ENCODE assay signal across 8 cellular contexts in the genomic region with DNA sequence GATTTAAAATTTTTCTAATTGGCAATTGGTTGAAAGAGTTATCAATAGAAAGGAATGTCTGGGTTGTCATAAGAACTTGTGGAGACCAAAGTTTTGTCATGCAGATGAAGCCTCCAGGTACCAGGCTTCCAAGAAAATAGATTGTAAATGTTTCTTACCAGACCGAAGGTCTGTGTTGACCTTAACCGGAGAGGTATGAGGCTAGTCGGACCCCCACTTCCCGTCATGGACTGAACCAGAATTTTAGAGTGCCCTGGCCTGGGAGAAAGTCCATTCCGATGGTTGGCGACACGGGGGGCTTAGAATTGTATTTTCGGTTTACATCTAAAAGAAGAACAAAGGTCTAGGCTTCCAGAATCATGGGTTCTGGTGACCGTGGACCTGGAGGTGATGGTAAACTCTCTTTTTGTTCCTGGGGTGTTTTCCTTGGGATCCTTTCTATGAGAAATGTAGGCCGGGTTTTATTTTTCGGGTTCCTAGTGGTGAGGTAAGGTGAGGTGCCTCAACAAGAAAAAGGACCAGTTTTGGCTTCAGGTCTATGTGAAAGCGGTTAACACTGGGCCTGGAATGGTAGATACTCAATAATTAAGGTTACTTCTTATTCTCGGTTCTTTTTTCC. TPM values are rescaled to one million over a fixed set of nuclear protein-coding genes. Genes with fewer than 3 reads are reported as not detected.
DNase-seq lines count a peak whose midpoint lies in the region; ATAC-seq, FAIRE-seq and TF ChIP-seq lines count a peak whose summit lies in the region.

No MANE protein-coding gene starts in this region.

- peaks cover 8% of the 10 kb centered on the region for H3K79me2 ChIP-seq in trophoblast cell (ENCODE audit: control insufficient read depth, insufficient read depth, low read length, poor library complexity)

- CTCF ChIA-PET in RWPE1 (lab: Yijun Ruan, JAX), result no interaction called here

- H3K27ac ChIP-seq in RWPE1, result peak overlapping the region; percentile 90
- H3K27ac ChIP-seq in esophagus muscularis mucosa (replicated peaks in 1 of 4), result peak overlapping the region; percentile 93 to 96 (median 95)
- no peak overlapping the region for H3K27ac ChIP-seq in trophoblast cell (ENCODE audit: low read depth, low read length)

- peak; percentile 29 for FAIRE-seq in D721Med (lab: Jason Lieb, UNC)

- H4K8ac ChIP-seq in trophoblast cell (ENCODE audit: low read depth, low read length), result peak overlapping the region; percentile 80

- no peak for TF ChIP-seq EP300 in esophagus muscularis mucosa (IDR thresholded peaks at IDR 0.05)

- ATAC-seq in HG02973 (IDR thresholded peaks at IDR 0.05; ENCODE audit: unreplicated experiment), result no peak

- H3K27me3 ChIP-seq in esophagus muscularis mucosa (no peaks in the 10 kb centered on the region), trophoblast cell (ENCODE audit: insufficient read depth, low read length) (no peaks in the 10 kb centered on the region)

- H3K9ac ChIP-seq in trophoblast cell (ENCODE audit: low read length), result no peak overlapping the region

- H3K23ac ChIP-seq in trophoblast cell (ENCODE audit: low read length), result no peak overlapping the region

- DNase-seq in D721Med (ENCODE audit: insufficient read length, low spot score), result no peak
- DNase-seq in RWPE1 (ENCODE audit: low spot score), result no peak
- no peak for DNase-seq in esophagus muscularis mucosa (ENCODE audit: extremely low spot score)
- no peak for DNase-seq in trophoblast cell
- DNase-seq in NCI-H1436 (lab: John Stamatoyannopoulos, UW), result no peak
- DNase-seq in HPDE6-E6E7 (ENCODE audit: extremely low spot score), result no peak
- DNase-seq in NCI-H526 (lab: John Stamatoyannopoulos, UW), result no peak

- H3K36me3 ChIP-seq in esophagus muscularis mucosa (peaks cover 13 to 25% (median 22%) of the 10 kb centered on the region in 4 donors), trophoblast cell (ENCODE audit: control insufficient read depth in 1 of 2, insufficient read depth in 2 of 2, low read length in 2 of 2) (peaks cover 2 to 6% of the 10 kb centered on the region in 2 experiments)

- H2BK12ac ChIP-seq in trophoblast cell (ENCODE audit: low read length), result no peak overlapping the region

- peak overlapping the region; percentile 73 for H3K4me2 ChIP-seq in trophoblast cell (ENCODE audit: low read length)

- H2BK120ac ChIP-seq in trophoblast cell (ENCODE audit: insufficient read depth, low read length, poor library complexity), result no peak overlapping the region

- no peak overlapping the region for H4K91ac ChIP-seq in trophoblast cell (ENCODE audit: low read depth, low read length)

- intact Hi-C loops in esophagus muscularis mucosa (cut with DNase I), result loop anchor here (5.0 kb wide), 1 partner anchor 65 kb away; a partner anchor contains a TSS

- H2AFZ ChIP-seq in trophoblast cell (ENCODE audit: insufficient read depth, low read length, poor library complexity), result peak overlapping the region; percentile 75

- TF ChIP-seq POLR2A in esophagus muscularis mucosa (IDR thresholded peaks at IDR 0.05; ENCODE audit: low read depth), result no peak

- H3K4me1 ChIP-seq in esophagus muscularis mucosa (peaks cover 16 to 39% (median 38%) of the 10 kb centered on the region in 4 donors), trophoblast cell (ENCODE audit: control insufficient read depth in 1 of 2, insufficient read depth in 2 of 2, low read length in 2 of 2) (peaks cover 3% of the 10 kb centered on the region in 2 experiments)

- POLR2A ChIA-PET in RWPE1 (lab: Yijun Ruan, JAX; ENCODE audit: low non-redundant PET), result no interaction called here

- H3K4me3 ChIP-seq in esophagus muscularis mucosa (peak overlapping the region; percentile 95 to 100 (median 98)), trophoblast cell (ENCODE audit: low read depth, low read length) (no peak overlapping the region)

- H3K9me3 ChIP-seq in esophagus muscularis mucosa (no peaks in the 10 kb centered on the region), trophoblast cell (ENCODE audit: insufficient read depth, low read depth, low read length) (no peaks in the 10 kb centered on the region)

- H2BK5ac ChIP-seq in trophoblast cell (ENCODE audit: low read depth, low read length, poor library complexity), result no peak overlapping the region

- no peak overlapping the region for H3K4ac ChIP-seq in trophoblast cell (ENCODE audit: low read depth, low read length)

- WGBS in esophagus muscularis mucosa, result 53% methylated on average over 13 of the region's 13 CpGs
- WGBS in trophoblast cell (ENCODE audit: extremely low coverage, insufficient coverage, insufficient read length), result no CpG with 5 or more reads among the region's 13 CpGs

- H3K79me1 ChIP-seq in trophoblast cell (ENCODE audit: low read length), result peaks cover 3% of the 10 kb centered on the region

- TF ChIP-seq CTCF in D721Med (IDR thresholded peaks at IDR 0.05; ENCODE audit: insufficient read depth, missing control alignments) (no peak), RWPE1 (conservative IDR thresholded peaks at IDR 0.05; ENCODE audit: low read depth) (no peak), esophagus muscularis mucosa (IDR thresholded peaks at IDR 0.05) (no peak)

- no peak overlapping the region for H3K18ac ChIP-seq in trophoblast cell (ENCODE audit: low read length)

- peak overlapping the region; percentile 67 for H4K12ac ChIP-seq in trophoblast cell (ENCODE audit: low read depth, low read length)

- no peak overlapping the region for H2AK5ac ChIP-seq in trophoblast cell (ENCODE audit: low read length)

- peak overlapping the region; percentile 41 for H3K14ac ChIP-seq in trophoblast cell (ENCODE audit: low read length)

RNA-seq across cellular contexts. Expression of a gene that starts 0.4 kb away (rescaled TPM):
- total RNA-seq in esophagus muscularis mucosa, result 10 to 100 TPM; 25.3 to 34.4 (median 30.6) TPM
- 10.8 TPM in 2 replicates for polyA plus RNA-seq in trophoblast cell (2013)
